In the genomic region with DNA sequence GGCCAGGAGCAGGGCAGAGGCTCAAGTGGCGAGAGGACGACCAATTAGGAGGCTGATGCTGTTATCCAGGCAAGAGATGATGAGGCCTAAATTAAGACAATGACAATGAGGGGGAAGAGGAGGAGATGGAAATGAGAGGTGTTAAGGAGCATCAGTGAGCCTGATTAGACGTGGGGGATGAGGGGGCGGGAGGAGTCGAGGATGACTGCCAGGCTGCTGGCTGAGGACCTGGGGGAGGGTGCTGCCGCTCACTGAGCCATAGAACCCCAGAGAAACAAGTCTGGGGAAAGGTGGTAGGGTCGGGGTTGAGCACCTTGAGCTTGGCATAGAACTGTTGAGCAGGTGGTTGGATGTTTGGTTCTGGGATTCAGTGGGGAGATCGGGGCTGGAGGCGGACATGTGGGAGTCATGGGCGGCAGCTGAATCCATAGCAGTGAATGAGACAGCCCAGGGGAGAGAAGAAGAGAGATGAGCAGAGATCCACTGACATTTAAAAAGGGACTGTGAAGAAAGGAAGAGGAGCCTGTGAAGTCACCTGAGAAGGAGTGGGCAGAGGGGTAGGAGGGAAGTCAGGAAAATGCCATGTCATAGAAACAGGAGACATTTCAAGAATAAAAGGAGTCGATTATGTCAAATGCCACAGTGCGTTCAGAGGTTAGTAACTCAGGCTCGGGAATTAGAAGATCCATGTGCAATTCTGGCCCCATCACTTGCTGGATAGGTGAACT, we compare ENCODE assay signal across 1 cellular context.
TF ChIP-seq lines count a peak whose summit lies in the region.

No MANE protein-coding gene starts in this region.

TF ChIP-seq in K562, 482 proteins besides CTCF, POLR2A, EP300 and RAD21:
- peak; percentile 39; the same call in 1 of the 2 replicates for TF ChIP-seq EGR1 (conservative IDR thresholded peaks at IDR 0.05)
- TF ChIP-seq RBM39 (optimal IDR thresholded peaks at IDR 0.05; ENCODE audit: low read depth, low read length) = no peak
- TF ChIP-seq HSF4 (CRISPR knock-in tag; IDR thresholded peaks at IDR 0.05; ENCODE audit: borderline replicate concordance) = no peak
